In the genomic region with DNA sequence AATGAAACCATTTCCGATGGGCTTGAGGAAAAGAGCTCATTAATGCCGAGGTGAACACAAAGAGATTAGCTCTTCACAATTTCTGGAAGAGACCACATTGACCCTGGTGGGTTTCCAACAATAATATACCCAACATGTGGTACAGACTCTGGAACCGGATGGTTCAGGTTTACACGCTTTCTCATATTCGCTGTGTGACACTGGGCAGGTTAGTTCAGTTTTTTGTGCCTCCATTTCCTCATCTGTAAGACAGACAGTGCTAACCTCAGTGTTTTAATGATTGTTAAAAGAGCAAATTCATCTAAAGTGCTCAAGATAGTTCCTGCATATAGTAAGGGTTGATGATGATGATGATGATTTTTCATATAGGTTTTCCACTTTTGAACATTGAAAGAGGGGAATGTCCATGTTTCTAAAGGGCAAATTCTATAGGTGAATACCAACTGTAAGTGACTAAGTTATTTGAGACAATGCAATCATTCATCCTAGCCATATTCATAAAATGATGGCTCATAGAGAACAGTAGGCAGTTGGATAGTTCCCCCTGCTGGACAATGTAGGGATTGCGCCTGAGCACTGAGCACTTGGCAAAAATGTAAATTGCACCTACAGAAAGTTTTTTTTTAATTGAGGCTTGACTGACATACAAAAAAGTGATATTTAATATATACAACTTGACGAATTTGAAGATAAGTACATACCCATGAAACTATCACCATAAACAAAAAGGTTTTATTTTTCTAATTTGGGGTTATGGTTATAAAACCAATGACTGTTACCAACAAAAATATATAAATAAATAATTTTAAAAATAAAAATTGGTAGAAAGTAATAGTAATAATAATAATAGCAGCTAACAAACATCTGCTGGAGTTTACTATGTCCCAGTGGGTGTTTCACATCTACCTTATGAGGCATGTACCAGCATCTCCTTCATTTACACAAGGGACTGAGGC, we compare ENCODE assay signal across 8 cellular contexts. TPM values are rescaled to one million over a fixed set of nuclear protein-coding genes. Genes with fewer than 3 reads are reported as not detected.
A peak's percentile ranks its signal among the peaks of the same experiment; 100 is the strongest.
DNase-seq lines count a peak whose midpoint lies in the region; ATAC-seq and TF ChIP-seq lines count a peak whose summit lies in the region.

No MANE protein-coding gene starts in this region.

- peak; percentile 89 for TF ChIP-seq CTCF in coronary artery (IDR thresholded peaks at IDR 0.05)

- no peaks in the 10 kb centered on the region for H3K9me3 Mint-ChIP-seq in activated CD4-positive, alpha-beta T cell treated with anti-CD3 and anti-CD28 coated beads, Interleukin-2, amount 10 ng/mL, durations not matched to agents 7 days and 5 days

- no peak overlapping the region for H3K27ac Mint-ChIP-seq in activated CD4-positive, alpha-beta T cell treated with anti-CD3 and anti-CD28 coated beads, Interleukin-2, amount 10 ng/mL, durations not matched to agents 7 days and 5 days

- H3K36me3 Mint-ChIP-seq in activated CD4-positive, alpha-beta T cell treated with anti-CD3 and anti-CD28 coated beads, Interleukin-2, amount 10 ng/mL, durations not matched to agents 7 days and 5 days (ENCODE audit: low read depth) = no peaks in the 10 kb centered on the region

- peaks cover 50% of the 10 kb centered on the region for H3K27me3 Mint-ChIP-seq in activated CD4-positive, alpha-beta T cell treated with anti-CD3 and anti-CD28 coated beads, Interleukin-2, amount 10 ng/mL, durations not matched to agents 7 days and 5 days

- H3K27ac ChIP-seq in coronary artery = no peak overlapping the region

- no peak overlapping the region for H3K4me3 Mint-ChIP-seq in activated CD4-positive, alpha-beta T cell treated with anti-CD3 and anti-CD28 coated beads, Interleukin-2, amount 10 ng/mL, durations not matched to agents 7 days and 5 days

- CTCF ChIA-PET in activated CD4-positive, alpha-beta T cell treated with anti-CD3 and anti-CD28 coated beads, Interleukin-2, amount 10 ng/mL, durations not matched to agents 7 days and 5 days (lab: Charles Lee) = interaction anchor here (0.7 to 1.8 kb wide), 4 partner anchors 22 to 664 kb away, joined by 3 to 7 read pairs (median 6); a partner anchor contains a TSS

- POLR2A ChIA-PET in activated CD4-positive, alpha-beta T cell treated with anti-CD3 and anti-CD28 coated beads, Interleukin-2, amount 10 ng/mL, durations not matched to agents 7 days and 5 days (lab: Charles Lee) = no interaction called here

- H3K4me1 Mint-ChIP-seq in activated CD4-positive, alpha-beta T cell treated with anti-CD3 and anti-CD28 coated beads, Interleukin-2, amount 10 ng/mL, durations not matched to agents 7 days and 5 days = peaks cover 31% of the 10 kb centered on the region

- in situ Hi-C loops in G401 (cut with HindIII; ENCODE audit: low sequenced_read_pairs) = no loop called here

- H3K4me3 ChIP-seq in coronary artery = no peak overlapping the region

- peak; percentile 81 for DNase-seq in G401 (ENCODE audit: low spot score)
- DNase-seq in NCI-H526 treated with DMSO at 0.1 percent for 48 hours (lab: John Stamatoyannopoulos, UW) = peak; percentile 90
- DNase-seq in activated CD4-positive, alpha-beta T cell treated with anti-CD3 and anti-CD28 coated beads, Interleukin-2, amount 10 ng/mL, durations not matched to agents 7 days and 5 days = peak; percentile 82
- no peak for DNase-seq in coronary artery (ENCODE audit: low spot score)
- peak; percentile 65 for DNase-seq in medulla oblongata (ENCODE audit: extremely low spot score)
- peak; percentile 37 to 51 for DNase-seq in stimulated activated CD8-positive, alpha-beta memory T cell treated with anti-CD3 and anti-CD28 coated beads, Interleukin-15, amount 100 ng/mL, for 4 hours (ENCODE audit: low read depth in 2 of 2)

- peak; percentile 53 for ATAC-seq in HG03066 (IDR thresholded peaks at IDR 0.05; ENCODE audit: low read depth, unreplicated experiment)
- ATAC-seq in GM21619 (IDR thresholded peaks at IDR 0.05; ENCODE audit: unreplicated experiment) = no peak

RNA-seq across cellular contexts. Expression of a gene that starts 2.1 kb away (rescaled TPM):
- 4.4 and 9.1 TPM in 2 replicates for total RNA-seq in G401 (2014; rRNA removed; shearing (Covaris generic))
- total RNA-seq in activated CD4-positive, alpha-beta T cell treated with anti-CD3 and anti-CD28 coated beads, Interleukin-2, amount 10 ng/mL, durations not matched to agents 7 days and 5 days = 1 to 10 TPM; 4.6 to 4.7 TPM

RNA-seq across cellular contexts. Expression of a gene that starts 52.4 kb away (rescaled TPM):
- not detected in 2 replicates for total RNA-seq in G401 (2014; rRNA removed; shearing (Covaris generic))
- under 1 TPM; 0.05 to 0.06 TPM for total RNA-seq in activated CD4-positive, alpha-beta T cell treated with anti-CD3 and anti-CD28 coated beads, Interleukin-2, amount 10 ng/mL, durations not matched to agents 7 days and 5 days
